24 cellular contexts compared by ENCODE assay signal in the genomic region with DNA sequence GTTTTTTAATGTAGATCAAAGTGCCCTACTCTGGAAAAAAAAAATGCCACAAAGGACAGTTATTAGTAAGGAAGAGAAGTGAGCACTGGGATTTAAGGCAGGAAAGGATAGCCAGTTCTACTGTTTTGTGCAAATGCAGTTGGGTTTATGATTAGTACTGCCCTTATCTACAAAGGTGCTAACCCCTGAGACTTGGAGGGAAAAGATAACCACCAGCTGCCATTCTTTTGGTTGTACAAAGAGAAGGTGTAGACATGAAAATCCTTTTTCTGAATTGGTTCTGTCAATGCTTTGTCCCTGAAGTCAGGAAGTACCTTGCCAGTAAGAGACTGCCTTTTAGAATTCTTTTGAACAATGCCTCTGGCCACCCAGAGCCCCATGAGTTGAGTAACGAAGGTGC. TPM values are rescaled to one million over a fixed set of nuclear protein-coding genes. Genes with fewer than 3 reads are reported as not detected.
DNase-seq lines count a peak whose midpoint lies in the region; ATAC-seq, FAIRE-seq and TF ChIP-seq lines count a peak whose summit lies in the region.
"Had no signal": no experiment of that assay in that cellular context is flagged by ENCODE, and none has a peak within 500 bp of the region (broad histone marks: within the 10 kb centered on the region; RNA-seq: fewer than 3 reads in every experiment).

No MANE protein-coding gene starts in this region.

- H3K9me1 ChIP-seq in K562 (ENCODE audit: control insufficient read depth, insufficient read depth, low read length) = no peaks in the 10 kb centered on the region

- TF ChIP-seq RAD21 in K562 (CRISPR knock-in tag; conservative IDR thresholded peaks at IDR 0.05 in 1 of 2, IDR thresholded peaks at IDR 0.05 in 1 of 2) = no peak
- no peak for TF ChIP-seq RAD21 in neural cell (conservative IDR thresholded peaks at IDR 0.05)

- ATAC-seq in K562 (no peak), HG03025 (IDR thresholded peaks at IDR 0.05; ENCODE audit: low FRiP score, unreplicated experiment) (no peak)
- ATAC-seq: A549, GM12878, GM23338, HCT116 had no signal

- POLR2A ChIA-PET in K562 (lab: Yijun Ruan, JAX) = interaction anchor here (1.7 kb wide), 1 partner anchor 9 kb away, joined by 6 read pairs; no protein-coding TSS in a partner anchor

- in situ Hi-C loops in K562 (cut with MboI) = loop anchor here (25.0 kb wide), 1 partner anchor 159 kb away; a partner anchor contains a TSS

- H4K20me1 ChIP-seq in K562 (replicated peaks; ENCODE audit: control insufficient read depth, insufficient read depth, low read length) = no peaks in the 10 kb centered on the region
- no peaks in the 10 kb centered on the region for H4K20me1 ChIP-seq in neural cell (ENCODE audit: insufficient read depth)
- H4K20me1 ChIP-seq: BLaER1 treated with 17β-estradiol and CSF1 and Interleukin-3, amounts not matched to agents 10 nM and 100 nM had no signal

- no peak overlapping the region for H3K4me3 ChIP-seq in cardiac muscle cell
- H3K4me3 ChIP-seq in left ventricle myocardium inferior = no peak overlapping the region
- H3K4me3 ChIP-seq in K562 = no peak overlapping the region
- H3K4me3 ChIP-seq in neural cell (ENCODE audit: low read length) = peak overlapping the region; percentile 38
- H3K4me3 ChIP-seq: A549; BLaER1 treated with 17β-estradiol and CSF1 and Interleukin-3, amounts not matched to agents 10 nM and 100 nM; GM12878; GM23338 had no signal

- CTCF ChIA-PET in K562 (lab: Yijun Ruan, JAX; ENCODE audit: low intra/inter-chr PET ratio) = no interaction called here

- H3K4me1 ChIP-seq in cardiac muscle cell (ENCODE audit: low read depth) = peaks cover 11% of the 10 kb centered on the region
- H3K4me1 ChIP-seq in left ventricle myocardium inferior = no peaks in the 10 kb centered on the region
- H3K4me1 ChIP-seq in K562 (replicated peaks in 1 of 2; ENCODE audit: control insufficient read depth in 2 of 2, insufficient read depth in 2 of 2, low read length in 2 of 2) = peaks cover 0 to 3% of the 10 kb centered on the region in 2 experiments; a peak in 3 of 5 replicates
- H3K4me1 ChIP-seq: BE2C had no signal

- H3K9me3 ChIP-seq in cardiac muscle cell (ENCODE audit: low read depth) = no peaks in the 10 kb centered on the region
- H3K9me3 ChIP-seq in left ventricle myocardium inferior (replicated peaks) = no peaks in the 10 kb centered on the region
- H3K9me3 ChIP-seq in K562 (replicated peaks; ENCODE audit: control insufficient read depth, insufficient read depth, low read depth, low read length) = no peaks in the 10 kb centered on the region
- no peaks in the 10 kb centered on the region for H3K9me3 ChIP-seq in neural cell (ENCODE audit: low read length)
- H3K9me3 ChIP-seq: A549, BE2C had no signal

- TF ChIP-seq EP300 in K562 (IDR thresholded peaks at IDR 0.05; ENCODE audit: low read length) (no peak), neural cell (conservative IDR thresholded peaks at IDR 0.05; ENCODE audit: poor library complexity, severe bottlenecking) (no peak)

- no peaks in the 10 kb centered on the region for H3K36me3 ChIP-seq in cardiac muscle cell
- no peaks in the 10 kb centered on the region for H3K36me3 ChIP-seq in left ventricle myocardium inferior
- H3K36me3 ChIP-seq in K562 (ENCODE audit: control insufficient read depth, insufficient read depth, low read length) = no peaks in the 10 kb centered on the region
- H3K36me3 ChIP-seq in neural cell (ENCODE audit: insufficient read depth, low read length) = no peaks in the 10 kb centered on the region
- H3K36me3 ChIP-seq: BE2C had no signal

- TF ChIP-seq CTCF in cardiac muscle cell (IDR thresholded peaks at IDR 0.05; ENCODE audit: low read depth, low read length) (no peak), left ventricle myocardium inferior (IDR thresholded peaks at IDR 0.05; ENCODE audit: borderline replicate concordance) (no peak), K562 (IDR thresholded peaks at IDR 0.05 in 2 of 3, conservative IDR thresholded peaks at IDR 0.05 in 1 of 3; ENCODE audit: insufficient read depth in 2 of 3, low read depth in 1 of 3, low read length in 3 of 3) (no peak), neural cell (IDR thresholded peaks at IDR 0.05; ENCODE audit: poor library complexity, severe bottlenecking) (no peak)

- DNase-seq in cardiac muscle cell (ENCODE audit: low read depth in 1 of 2, low spot score in 1 of 2) (no peak), left ventricle myocardium inferior (no peak), K562 (ENCODE audit: extremely low read depth in 1 of 4, low spot score in 3 of 4) (peak in 1 of 4 experiments; percentile 20), HuH-7 (ENCODE audit: low spot score) (no peak)
- DNase-seq: 8988T; ACHN; AML-193; BE2C; CD4-positive, alpha-beta T cell; CD8-positive, alpha-beta memory T cell; DMS 273 treated with DMSO at 0.1 percent for 48 hours; DMS79; EL; GDM1; H9 had no signal

- peak; percentile 49 for FAIRE-seq in K562 (lab: Jason Lieb, UNC)
- FAIRE-seq: A549, D721Med, GM12878, GM19239 had no signal

- H2AFZ ChIP-seq in K562 (ENCODE audit: low read depth, low read length) (no peak overlapping the region), neural cell (ENCODE audit: low read depth, low read length) (no peak overlapping the region)
- H2AFZ ChIP-seq: GM23338 had no signal

- 46% methylated on average over 1 of the region's 1 CpG for WGBS in K562 (ENCODE audit: insufficient coverage, low coverage, missing lambda C conversion rate)

- no peaks in the 10 kb centered on the region for H3K9me2 ChIP-seq in neural cell (ENCODE audit: insufficient read depth, low read length)

- TF ChIP-seq POLR2A in K562 (conservative IDR thresholded peaks at IDR 0.05) = no peak

- BruUV-seq in K562 (replicated peaks; lab: Mats Ljungman, UMichigan) = no TSS peak

- H3K9ac ChIP-seq in K562 (ENCODE audit: insufficient read depth in 1 of 2, low read depth in 2 of 2, low read length in 2 of 2) (no peak overlapping the region), neural cell (ENCODE audit: low read length) (no peak overlapping the region)
- H3K9ac ChIP-seq: BLaER1 treated with 17β-estradiol and CSF1 and Interleukin-3, amounts not matched to agents 10 nM and 100 nM had no signal

- H3K27me3 ChIP-seq in cardiac muscle cell = no peaks in the 10 kb centered on the region
- no peaks in the 10 kb centered on the region for H3K27me3 ChIP-seq in left ventricle myocardium inferior (ENCODE audit: low read depth)
- no peaks in the 10 kb centered on the region for H3K27me3 ChIP-seq in K562 (ENCODE audit: control insufficient read depth in 2 of 2, insufficient read depth in 2 of 2, low read length in 2 of 2)
- H3K27me3 ChIP-seq in neural cell (ENCODE audit: insufficient read depth, low read depth, low read length) = no peaks in the 10 kb centered on the region
- H3K27me3 ChIP-seq: BE2C; BLaER1 treated with 17β-estradiol and CSF1 and Interleukin-3, amounts not matched to agents 10 nM and 100 nM had no signal

- no peaks in the 10 kb centered on the region for H3F3A ChIP-seq in neural cell (ENCODE audit: insufficient read depth, low read length, poor library complexity, severe bottlenecking)

- H3K4me2 ChIP-seq in K562 (ENCODE audit: insufficient read depth, low read length) = no peak overlapping the region
- H3K4me2 ChIP-seq in neural cell (ENCODE audit: low read length) = peak overlapping the region; percentile 1
- H3K4me2 ChIP-seq: A549; BLaER1 treated with 17β-estradiol and CSF1 and Interleukin-3, amounts not matched to agents 10 nM and 100 nM; GM23338 had no signal

- H3K27ac ChIP-seq in cardiac muscle cell (peak overlapping the region; percentile 8), left ventricle myocardium inferior (replicated peaks) (no peak overlapping the region), K562 (ENCODE audit: extremely low read depth, low read depth, low read length) (no peak overlapping the region), neural cell (ENCODE audit: low read length) (no peak overlapping the region)
- H3K27ac ChIP-seq: A549; BLaER1 treated with 17β-estradiol and CSF1 and Interleukin-3, amounts not matched to agents 10 nM and 100 nM had no signal

- H3K79me2 ChIP-seq in K562 (ENCODE audit: control insufficient read depth, insufficient read depth, low read length) (no peaks in the 10 kb centered on the region), neural cell (replicated peaks; ENCODE audit: insufficient read depth, low read length) (no peaks in the 10 kb centered on the region)

- intact Hi-C loops in left ventricle myocardium inferior (cut with micrococcal nuclease) = no loop called here
- intact Hi-C loops in K562 (cut with micrococcal nuclease) = no loop called here

RNA-seq across cellular contexts. Expression of a gene that starts 11.3 kb away (rescaled TPM):
- 4.3 and 5.9 TPM in 2 replicates for total RNA-seq in cardiac muscle cell
- polyA plus RNA-seq in cardiac muscle cell = 3.1 and 5.3 TPM in 2 replicates
- 4.8 TPM for total RNA-seq in left ventricle myocardium inferior
- 0.81 and 1.8 TPM in 2 replicates for total RNA-seq in K562 (2011; cell fraction: chromatin; rRNA removed; ENCODE audit: low replicate concordance)
- total RNA-seq in K562 (2011; cell fraction: nucleolus; rRNA removed) = 0.26 and 0.33 TPM in 2 replicates
- 0.46 and 0.81 TPM in 2 replicates for total RNA-seq in K562 (2011; cell fraction: nucleoplasm; rRNA removed)
- total RNA-seq in K562 (2014; rRNA removed) = 0.32 and 1.3 TPM in 2 replicates
- 0.84 and 1.1 TPM in 2 replicates for total RNA-seq in K562 (2014; rRNA removed; fragmentation: Illumina TruSeq; extraction: Trizol)
- total RNA-seq in K562 (2015; rRNA removed; fragmentation: Illumina TruSeq; extraction: Trizol) = 0.90 and 1.1 TPM in 2 replicates
- 0.67 and 0.71 TPM in 2 replicates for total RNA-seq in K562 (2021)
- 0.34 and 0.72 TPM in 2 replicates for polyA plus RNA-seq in K562 (2011; rRNA removed)
- polyA plus RNA-seq in K562 (2011; cell fraction: cytosol; rRNA removed) = 0.13 and 0.30 TPM in 2 replicates
- polyA plus RNA-seq in K562 (2011; cell fraction: nucleus; rRNA removed) = 0.41 and 0.45 TPM in 2 replicates
- polyA plus RNA-seq in K562 (2012) = 0.77 and 1.8 TPM in 2 replicates
- 0.51 and 0.77 TPM in 2 replicates for polyA plus RNA-seq in K562 (2014; fragmentation: Illumina TruSeq; extraction: Trizol)
- under 1 TPM; 0.07 to 0.15 TPM for polyA plus RNA-seq in K562 (2014; fragmentation: Nextera tagmentation; extraction: Ambion mirVana)
- polyA plus RNA-seq in K562 (2014; rRNA removed) = 0.45 TPM in 2 replicates
- 1.5 and 2.2 TPM in 2 replicates for polyA minus RNA-seq in K562 (2011; rRNA and poly(A)+ RNA removed)
- 0.46 and 0.76 TPM in 2 replicates for polyA minus RNA-seq in K562 (2011; cell fraction: cytosol; rRNA and poly(A)+ RNA removed)
- 1.2 and 1.3 TPM in 2 replicates for polyA minus RNA-seq in K562 (2011; cell fraction: nucleus; rRNA and poly(A)+ RNA removed)
- 0.40 and 0.45 TPM in 2 replicates for polyA plus RNA-seq in neural cell
- 6.8 and 6.9 TPM in 2 replicates for polyA minus RNA-seq in neural cell

RNA-seq across cellular contexts. Expression of a gene that starts 11.6 kb away (rescaled TPM):
- total RNA-seq in cardiac muscle cell (0.46 and 0.66 TPM in 2 replicates), left ventricle myocardium inferior (1.0 TPM), K562 (2014; rRNA removed) (0.24 and 0.36 TPM in 2 replicates), K562 (2014; rRNA removed; fragmentation: Illumina TruSeq; extraction: Trizol) (0.73 and 0.93 TPM in 2 replicates), K562 (2015; rRNA removed; fragmentation: Illumina TruSeq; extraction: Trizol) (0.58 and 0.64 TPM in 2 replicates), K562 (2021) (0.64 and 0.65 TPM in 2 replicates)
- polyA plus RNA-seq in cardiac muscle cell (0.50 and 1.3 TPM in 2 replicates), K562 (2011; rRNA removed) (1.2 and 1.8 TPM in 2 replicates), K562 (2014; fragmentation: Illumina TruSeq; extraction: Trizol) (0.90 and 0.97 TPM in 2 replicates), K562 (2014; fragmentation: Nextera tagmentation; extraction: Ambion mirVana) (under 1 TPM; 0.74 to 0.79 TPM), K562 (2014; rRNA removed) (0.69 and 0.84 TPM in 2 replicates), neural cell (0.45 and 1.1 TPM in 2 replicates)
- total RNA-seq in K562 (2011; cell fraction: chromatin; rRNA removed; ENCODE audit: low replicate concordance) = 0.79 and 1.4 TPM in 2 replicates
- total RNA-seq in K562 (2011; cell fraction: nucleolus; rRNA removed) = 0.79 and 0.83 TPM in 2 replicates
- total RNA-seq in K562 (2011; cell fraction: nucleoplasm; rRNA removed) = 1.5 and 3.9 TPM in 2 replicates
- 0.51 and 0.77 TPM in 2 replicates for polyA plus RNA-seq in K562 (2011; cell fraction: cytosol; rRNA removed)
- polyA plus RNA-seq in K562 (2011; cell fraction: nucleus; rRNA removed) = 0.65 and 0.95 TPM in 2 replicates
- polyA plus RNA-seq in K562 (2012) = 0.39 and 1.1 TPM in 2 replicates
- polyA minus RNA-seq in K562 (2011; rRNA and poly(A)+ RNA removed) = 1.0 and 1.4 TPM in 2 replicates
- 0.48 TPM in 1 of 2 replicates, not detected in the other for polyA minus RNA-seq in K562 (2011; cell fraction: cytosol; rRNA and poly(A)+ RNA removed)
- 0.78 and 0.81 TPM in 2 replicates for polyA minus RNA-seq in K562 (2011; cell fraction: nucleus; rRNA and poly(A)+ RNA removed)
- 0.73 and 1.3 TPM in 2 replicates for polyA minus RNA-seq in neural cell
